ENCODE assay signal across 19 cellular contexts in genomic region chr2:146246734-146247523, GRCh38.
A peak's percentile ranks its signal among the peaks of the same experiment; 100 is the strongest.
DNase-seq lines count a peak whose midpoint lies in the region; ATAC-seq and TF ChIP-seq lines count a peak whose summit lies in the region.
"Had no signal": no experiment of that assay in that cellular context is flagged by ENCODE, and none has a peak within 500 bp of the region (broad histone marks: within the 10 kb centered on the region; RNA-seq: fewer than 3 reads in every experiment).

No MANE protein-coding gene starts in this region.

- TF ChIP-seq CTCF in PC-3 (conservative IDR thresholded peaks at IDR 0.05; ENCODE audit: low read depth, low read length) (no peak), osteoblast (IDR thresholded peaks at IDR 0.05; ENCODE audit: extremely low read depth, low read depth, low read length) (no peak)

- H3K4me3 ChIP-seq in PC-3 (ENCODE audit: low read length) (no peak overlapping the region), osteoblast (ENCODE audit: insufficient read depth, low read length) (peak overlapping the region; percentile 2)
- H3K4me3 ChIP-seq in naive thymus-derived CD4-positive, alpha-beta T cell (ENCODE audit: low read length): no peak overlapping the region
- H3K4me3 ChIP-seq: BLaER1 had no signal

- H3K4me1 ChIP-seq in PC-3 (ENCODE audit: insufficient read depth, low read length): peaks cover 10% of the 10 kb centered on the region
- peaks cover 22% of the 10 kb centered on the region for H3K4me1 ChIP-seq in osteoblast (ENCODE audit: insufficient read depth, low read length)
- H3K4me1 ChIP-seq in naive thymus-derived CD4-positive, alpha-beta T cell (ENCODE audit: control insufficient read depth in 2 of 2, insufficient read depth in 2 of 2, low read length in 2 of 2): no peaks in the 10 kb centered on the region
- H3K4me1 ChIP-seq: BLaER1 had no signal

- no peaks in the 10 kb centered on the region for H3K9me2 ChIP-seq in PC-3 (replicated peaks; ENCODE audit: low read length)

- H3K36me3 ChIP-seq in PC-3 (ENCODE audit: low read depth, low read length): no peaks in the 10 kb centered on the region
- H3K36me3 ChIP-seq in osteoblast (ENCODE audit: insufficient read depth, low read length): no peaks in the 10 kb centered on the region
- H3K36me3 ChIP-seq in naive thymus-derived CD4-positive, alpha-beta T cell (ENCODE audit: control insufficient read depth in 2 of 3, insufficient read depth in 3 of 3, low read length in 3 of 3): no peaks in the 10 kb centered on the region
- H3K36me3 ChIP-seq: BLaER1 had no signal

- H3K9me3 ChIP-seq in PC-3 (ENCODE audit: low read length): no peaks in the 10 kb centered on the region
- H3K9me3 ChIP-seq in osteoblast (ENCODE audit: low read depth, low read length): no peaks in the 10 kb centered on the region
- H3K9me3 ChIP-seq in naive thymus-derived CD4-positive, alpha-beta T cell (ENCODE audit: control insufficient read depth in 2 of 3, low read length in 3 of 3): no peaks in the 10 kb centered on the region
- H3K9me3 ChIP-seq: BLaER1 had no signal

- H3K9me3 Mint-ChIP-seq in naive thymus-derived CD4-positive, alpha-beta T cell: peaks cover 0 to 9% (median 5%) of the 10 kb centered on the region in 11 donors
- H3K9me3 Mint-ChIP-seq: activated CD4-positive, alpha-beta T cell treated with anti-CD3 and anti-CD28 coated beads, Interleukin-2, amount 10 ng/mL, durations not matched to agents 24 days and 14 days had no signal

- H3K4me2 ChIP-seq in PC-3 (ENCODE audit: low read length) (no peak overlapping the region), osteoblast (ENCODE audit: insufficient read depth, low read length) (peak overlapping the region; percentile 41)
- H3K4me2 ChIP-seq: BLaER1 had no signal

- no peaks in the 10 kb centered on the region for H3K36me3 Mint-ChIP-seq in naive thymus-derived CD4-positive, alpha-beta T cell
- H3K36me3 Mint-ChIP-seq: mesothelial cell of epicardium had no signal

- POLR2A ChIA-PET in PC-3 (lab: Charles Lee; ENCODE audit: unreplicated experiment): no interaction called here
- POLR2A ChIA-PET in naive thymus-derived CD4-positive, alpha-beta T cell (lab: Charles Lee): no interaction called here

- BruUV-seq in PC-3 (replicated peaks; lab: Mats Ljungman, UMichigan): no TSS peak

- H3K79me2 ChIP-seq in PC-3 (ENCODE audit: low read length): no peaks in the 10 kb centered on the region
- no peaks in the 10 kb centered on the region for H3K79me2 ChIP-seq in osteoblast (ENCODE audit: insufficient read depth, low read length)

- H3K27me3 ChIP-seq in PC-3 (ENCODE audit: low read length) (no peaks in the 10 kb centered on the region), osteoblast (ENCODE audit: insufficient read depth, low read length) (no peaks in the 10 kb centered on the region)
- H3K27me3 ChIP-seq in naive thymus-derived CD4-positive, alpha-beta T cell (ENCODE audit: control insufficient read depth in 2 of 2, insufficient read depth in 2 of 2, low read length in 2 of 2): no peaks in the 10 kb centered on the region
- H3K27me3 ChIP-seq: BLaER1 had no signal

- peak; percentile 49 for ATAC-seq in HG03039 (IDR thresholded peaks at IDR 0.05; ENCODE audit: unreplicated experiment)
- ATAC-seq in PC-3: 0 out of 2 replicates have a peak, but pooled peaks have one; percentile 27
- ATAC-seq in naive thymus-derived CD4-positive, alpha-beta T cell: no peak
- ATAC-seq: Panc1 had no signal

- H3K27ac ChIP-seq in PC-3 (ENCODE audit: low read length): no peak overlapping the region
- peak overlapping the region; percentile 62 for H3K27ac ChIP-seq in osteoblast (ENCODE audit: low read depth, low read length)
- no peak overlapping the region for H3K27ac ChIP-seq in naive thymus-derived CD4-positive, alpha-beta T cell (ENCODE audit: low read depth, low read length)
- H3K27ac ChIP-seq: 22Rv1, BLaER1 had no signal

- H4K20me1 ChIP-seq in PC-3 (ENCODE audit: low read length): no peaks in the 10 kb centered on the region
- H4K20me1 ChIP-seq in osteoblast (ENCODE audit: insufficient read depth, low read length): no peaks in the 10 kb centered on the region
- H4K20me1 ChIP-seq: BLaER1 had no signal

- H3K27ac Mint-ChIP-seq in naive thymus-derived CD4-positive, alpha-beta T cell: no peak overlapping the region
- H3K27ac Mint-ChIP-seq: activated CD4-positive, alpha-beta T cell treated with anti-CD3 and anti-CD28 coated beads, Interleukin-2, amount 10 ng/mL, durations not matched to agents 24 days and 14 days; mesothelial cell of epicardium had no signal

- CTCF ChIA-PET in PC-3 (lab: Charles Lee): no interaction called here
- CTCF ChIA-PET in naive thymus-derived CD4-positive, alpha-beta T cell (lab: Charles Lee): no interaction called here

- intact Hi-C loops in PC-3 (cut with micrococcal nuclease): no loop called here
- intact Hi-C loops in naive thymus-derived CD4-positive, alpha-beta T cell (cut with micrococcal nuclease): no loop called here

- no peak overlapping the region for H3K9ac ChIP-seq in PC-3 (ENCODE audit: low read length)
- H3K9ac ChIP-seq: BLaER1 had no signal

- peaks cover 0 to 1% (median 0%) of the 10 kb centered on the region in 7 donors for H3K4me1 Mint-ChIP-seq in naive thymus-derived CD4-positive, alpha-beta T cell
- H3K4me1 Mint-ChIP-seq: activated CD4-positive, alpha-beta T cell treated with anti-CD3 and anti-CD28 coated beads, Interleukin-2, amount 10 ng/mL, durations not matched to agents 24 days and 14 days had no signal

- H2AFZ ChIP-seq in PC-3 (ENCODE audit: low read length): no peak overlapping the region
- H2AFZ ChIP-seq in osteoblast (ENCODE audit: low read length): peak overlapping the region; percentile 75

- no peak overlapping the region for H3K4me3 Mint-ChIP-seq in naive thymus-derived CD4-positive, alpha-beta T cell
- H3K4me3 Mint-ChIP-seq: activated CD4-positive, alpha-beta T cell treated with anti-CD3 and anti-CD28 coated beads, Interleukin-2, amount 10 ng/mL, durations not matched to agents 24 days and 14 days; mesothelial cell of epicardium had no signal

- H3K27me3 Mint-ChIP-seq in naive thymus-derived CD4-positive, alpha-beta T cell: no peaks in the 10 kb centered on the region
- H3K27me3 Mint-ChIP-seq: activated CD4-positive, alpha-beta T cell treated with anti-CD3 and anti-CD28 coated beads, Interleukin-2, amount 10 ng/mL, durations not matched to agents 24 days and 14 days had no signal

- no peaks in the 10 kb centered on the region for H3F3A ChIP-seq in PC-3 (ENCODE audit: low read length, unreplicated experiment)

- DNase-seq in DMS153 (lab: John Stamatoyannopoulos, UW) (peak; percentile 13), DMS153 treated with DMSO at 0.1 percent for 48 hours (lab: John Stamatoyannopoulos, UW; ENCODE audit: unreplicated experiment) (no peak), PC-3 (no peak), osteoblast (ENCODE audit: insufficient read length, low spot score, missing footprints) (no peak), SIG-M5 treated with dmso at 0.1 percent for 504 hours (lab: John Stamatoyannopoulos, UW; ENCODE audit: unreplicated experiment) (no peak)
- no peak for DNase-seq in naive thymus-derived CD4-positive, alpha-beta T cell
- DNase-seq in activated naive CD4-positive, alpha-beta T cell (lab: John Stamatoyannopoulos, UW): no peak
- DNase-seq: activated CD4-positive, alpha-beta T cell treated with anti-CD3 and anti-CD28 coated beads, Interleukin-2, amount 10 ng/mL, durations not matched to agents 24 days and 14 days; activated CD8-positive, alpha-beta memory T cell treated with anti-CD3 and anti-CD28 coated beads, Interleukin-2, amount 50 U/mL, for 48 hours; anterior cingulate cortex; DMS79; hypothalamus; NCI-H1694 treated with DMSO at 0.1 percent for 48 hours; NCI-H510A treated with DMSO at 0.1 percent for 48 hours had no signal
